8 cellular contexts compared by ENCODE assay signal in genomic region chr9:129486496-129487306, GRCh38.
DNase-seq lines count a peak whose midpoint lies in the region; ATAC-seq and TF ChIP-seq lines count a peak whose summit lies in the region.

No MANE protein-coding gene starts in this region.

- peaks cover 23% of the 10 kb centered on the region for H3K36me3 Mint-ChIP-seq in activated naive CD8-positive, alpha-beta T cell treated with anti-CD3 and anti-CD28 coated beads for 36 hours

- no peaks in the 10 kb centered on the region for H3K9me3 Mint-ChIP-seq in activated naive CD8-positive, alpha-beta T cell treated with anti-CD3 and anti-CD28 coated beads for 36 hours

- H3K36me3 ChIP-seq in sigmoid colon (peaks cover 0 to 4% (median 0%) of the 10 kb centered on the region in 4 donors), BE2C (no peaks in the 10 kb centered on the region)

- peak in 1 of 4 donors; percentile 52 for TF ChIP-seq EP300 in sigmoid colon (IDR thresholded peaks at IDR 0.05)

- WGBS in sigmoid colon, 2 donors, result 83 to 87% methylated on average over 13 of the region's 13 CpGs

- H3K27ac ChIP-seq in sigmoid colon, result peak overlapping the region; percentile 99 to 100 (median 99)

- peak overlapping the region; percentile 89 for H3K4me3 Mint-ChIP-seq in activated naive CD8-positive, alpha-beta T cell treated with anti-CD3 and anti-CD28 coated beads for 36 hours

- H3K4me1 Mint-ChIP-seq in activated naive CD8-positive, alpha-beta T cell treated with anti-CD3 and anti-CD28 coated beads for 36 hours, result peaks cover 51% of the 10 kb centered on the region

- TF ChIP-seq POLR2A in sigmoid colon (IDR thresholded peaks at IDR 0.05), result no peak

- H3K27me3 Mint-ChIP-seq in activated naive CD8-positive, alpha-beta T cell treated with anti-CD3 and anti-CD28 coated beads for 36 hours, result no peaks in the 10 kb centered on the region

- TF ChIP-seq CTCF in sigmoid colon (IDR thresholded peaks at IDR 0.05) (no peak), BE2C (IDR thresholded peaks at IDR 0.05; ENCODE audit: low read depth, low read length) (no peak)

- H3K27me3 ChIP-seq in sigmoid colon (no peaks in the 10 kb centered on the region), BE2C (no peaks in the 10 kb centered on the region)

- intact Hi-C loops in left cardiac atrium (cut with DNase I) (loop anchor here (5.0 to 10.0 kb wide), 3 partner anchors 74 to 344 kb away; partner anchors contain the start of gene IER5L (in 1 of the 2)), sigmoid colon (cut with DNase I) (no loop called here)

- H3K9me3 ChIP-seq in sigmoid colon, result no peaks in the 10 kb centered on the region
- no peaks in the 10 kb centered on the region for H3K9me3 ChIP-seq in BE2C

- H3K4me1 ChIP-seq in sigmoid colon (peaks cover 0 to 96% (median 86%) of the 10 kb centered on the region in 4 donors), BE2C (peaks cover 49% of the 10 kb centered on the region)

- H3K4me3 ChIP-seq in sigmoid colon (no peak overlapping the region), BE2C (ENCODE audit: low read depth, low read length) (no peak overlapping the region)

- peak overlapping the region; percentile 99 for H3K27ac Mint-ChIP-seq in activated naive CD8-positive, alpha-beta T cell treated with anti-CD3 and anti-CD28 coated beads for 36 hours

- in situ Hi-C loops in G401 (cut with HindIII; ENCODE audit: low sequenced_read_pairs), result no loop called here

- ATAC-seq in left cardiac atrium (peak; percentile 10 to 22), GM18867 (IDR thresholded peaks at IDR 0.05; ENCODE audit: unreplicated experiment) (no peak)

- DNase-seq in G401 (ENCODE audit: low spot score) (peak; percentile 44), left cardiac atrium (peak; percentile 93), sigmoid colon (peak; percentile 90), SW480 (ENCODE audit: low spot score) (no peak), BE2C (no peak)
- no peak for DNase-seq in activated naive CD8-positive, alpha-beta T cell treated with anti-CD3 and anti-CD28 coated beads for 36 hours
- DNase-seq in activated CD4-positive, alpha-beta T cell treated with anti-CD3 and anti-CD28 coated beads for 4 hours, result no peak

Comparison
In these comparisons a context has a peak if more than half of its experiments do, and no peak if none do; other contexts are left out.
1. DNase-seq: peak in G401 (single experiment), left cardiac atrium (single experiment) and sigmoid colon (single experiment); none in activated naive CD8-positive, alpha-beta T cell treated with anti-CD3 and anti-CD28 coated beads for 36 hours (single experiment), SW480 (single experiment), BE2C (single experiment) and activated CD4-positive, alpha-beta T cell treated with anti-CD3 and anti-CD28 coated beads for 4 hours (0 of 2).